Comparison of ENCODE assay signal across 20 cellular contexts in genomic region chr2:35891528-35891927, GRCh38.
DNase-seq lines count a peak whose midpoint lies in the region; ATAC-seq and TF ChIP-seq lines count a peak whose summit lies in the region.
"Had no signal": no experiment of that assay in that cellular context is flagged by ENCODE, and none has a peak within 500 bp of the region (broad histone marks: within the 10 kb centered on the region; RNA-seq: fewer than 3 reads in every experiment).

No MANE protein-coding gene starts in this region.

- POLR2A ChIA-PET in activated naive CD8-positive, alpha-beta T cell treated with anti-CD3 and anti-CD28 coated beads, Interleukin-2, amount 10 ng/mL, durations not matched to agents 7 days and 5 days (lab: Charles Lee), result no interaction called here
- POLR2A ChIA-PET in activated CD8-positive, alpha-beta T cell treated with anti-CD3 and anti-CD28 coated beads for 36 hours (lab: Charles Lee), result no interaction called here

- H4K20me1 ChIP-seq in OCI-LY3 (ENCODE audit: insufficient read depth, low read length), result no peaks in the 10 kb centered on the region

- peaks cover 8% of the 10 kb centered on the region for H3K4me1 Mint-ChIP-seq in activated naive CD8-positive, alpha-beta T cell treated with anti-CD3 and anti-CD28 coated beads, Interleukin-2, amount 10 ng/mL, durations not matched to agents 7 days and 5 days
- peaks cover 9% of the 10 kb centered on the region for H3K4me1 Mint-ChIP-seq in activated naive CD8-positive, alpha-beta T cell treated with anti-CD3 and anti-CD28 coated beads for 36 hours
- peaks cover 9% of the 10 kb centered on the region for H3K4me1 Mint-ChIP-seq in stimulated activated effector memory CD8-positive, alpha-beta T cell treated with anti-CD3 and anti-CD28 coated beads, Interleukin-12 subunit alpha, Interleukin-12 subunit beta, amount 100 ng/mL, for 72 hours
- H3K4me1 Mint-ChIP-seq in activated CD8-positive, alpha-beta T cell treated with anti-CD3 and anti-CD28 coated beads for 36 hours (ENCODE audit: low read depth), result peaks cover 12% of the 10 kb centered on the region

- CTCF ChIA-PET in activated CD8-positive, alpha-beta T cell treated with anti-CD3 and anti-CD28 coated beads for 36 hours (lab: Charles Lee), result no interaction called here

- TF ChIP-seq CTCF in OCI-LY3 (IDR thresholded peaks at IDR 0.05; ENCODE audit: low read depth, low read length), result no peak
- TF ChIP-seq CTCF in activated CD8-positive, alpha-beta T cell treated with anti-CD3 and anti-CD28 coated beads for 36 hours (IDR thresholded peaks at IDR 0.05), result no peak
- no peak for TF ChIP-seq CTCF in uterus (IDR thresholded peaks at IDR 0.05)

- intact Hi-C loops in activated CD8-positive, alpha-beta T cell treated with anti-CD3 and anti-CD28 coated beads for 36 hours (cut with micrococcal nuclease), result no loop called here
- intact Hi-C loops in uterus (cut with DNase I; ENCODE audit: low total_unique reads), result no loop called here

- DNase-seq in activated naive CD8-positive, alpha-beta T cell treated with anti-CD3 and anti-CD28 coated beads, Interleukin-2, amount 10 ng/mL, durations not matched to agents 7 days and 5 days, result no peak
- DNase-seq in activated naive CD8-positive, alpha-beta T cell treated with anti-CD3 and anti-CD28 coated beads for 36 hours, result no peak
- DNase-seq in stimulated activated effector memory CD8-positive, alpha-beta T cell treated with anti-CD3 and anti-CD28 coated beads, Interleukin-12 subunit alpha, Interleukin-12 subunit beta, amount 100 ng/mL, for 72 hours (ENCODE audit: low spot score in 2 of 2), result no peak
- no peak for DNase-seq in activated CD8-positive, alpha-beta T cell treated with anti-CD3 and anti-CD28 coated beads for 36 hours
- DNase-seq in uterus, result no peak
- DNase-seq: AML-193; CD4-positive, alpha-beta T cell; DMS 273 treated with DMSO at 0.1 percent for 48 hours; GOT3; NCI-H1417; NCI-H1930; NCI-H2171; NCI-H446 treated with DMSO at 0.1 percent for 48 hours; NCI-H748 treated with DMSO at 0.1 percent for 48 hours; Peyer's patch; Right ventricle myocardium superior; SK-N-SH had no signal

- H3K27ac Mint-ChIP-seq in activated naive CD8-positive, alpha-beta T cell treated with anti-CD3 and anti-CD28 coated beads, Interleukin-2, amount 10 ng/mL, durations not matched to agents 7 days and 5 days, result no peak overlapping the region
- no peak overlapping the region for H3K27ac Mint-ChIP-seq in activated naive CD8-positive, alpha-beta T cell treated with anti-CD3 and anti-CD28 coated beads for 36 hours
- no peak overlapping the region for H3K27ac Mint-ChIP-seq in stimulated activated effector memory CD8-positive, alpha-beta T cell treated with anti-CD3 and anti-CD28 coated beads, Interleukin-12 subunit alpha, Interleukin-12 subunit beta, amount 100 ng/mL, for 72 hours
- no peak overlapping the region for H3K27ac Mint-ChIP-seq in activated CD8-positive, alpha-beta T cell treated with anti-CD3 and anti-CD28 coated beads for 36 hours
- H3K27ac Mint-ChIP-seq: CD4-positive, alpha-beta T cell had no signal

- ATAC-seq in activated naive CD8-positive, alpha-beta T cell treated with anti-CD3 and anti-CD28 coated beads, Interleukin-2, amount 10 ng/mL, durations not matched to agents 7 days and 5 days (ENCODE audit: low read depth), result no peak
- ATAC-seq in GM19351 (IDR thresholded peaks at IDR 0.05; ENCODE audit: unreplicated experiment), result peak; percentile 63
- ATAC-seq in stimulated activated effector memory CD8-positive, alpha-beta T cell treated with anti-CD3 and anti-CD28 coated beads, Interleukin-12 subunit alpha, Interleukin-12 subunit beta, amount 100 ng/mL, for 72 hours, result no peak
- ATAC-seq in activated CD8-positive, alpha-beta T cell treated with anti-CD3 and anti-CD28 coated beads for 36 hours, result no peak
- no peak for ATAC-seq in HG02798 (IDR thresholded peaks at IDR 0.05; ENCODE audit: poor library complexity, unreplicated experiment)

- H3K27me3 ChIP-seq in OCI-LY3 (ENCODE audit: low read depth, low read length) (no peaks in the 10 kb centered on the region), uterus (no peaks in the 10 kb centered on the region)
- H3K27me3 ChIP-seq: Peyer's patch had no signal

- H3K4me1 ChIP-seq in OCI-LY3 (ENCODE audit: low read length) (peaks cover 9% of the 10 kb centered on the region; the same call in 1 of the 2 replicates), uterus (no peaks in the 10 kb centered on the region)
- H3K4me1 ChIP-seq: Peyer's patch had no signal

- no peak overlapping the region for H3K27ac ChIP-seq in OCI-LY3 (ENCODE audit: low read length)
- H3K27ac ChIP-seq in uterus, result no peak overlapping the region
- H3K27ac ChIP-seq: Peyer's patch had no signal

- no peak overlapping the region for H2AFZ ChIP-seq in OCI-LY3 (ENCODE audit: low read depth, low read length)

- H3K9me3 ChIP-seq in OCI-LY3 (ENCODE audit: insufficient read depth, low read length) (no peaks in the 10 kb centered on the region), uterus (no peaks in the 10 kb centered on the region)
- H3K9me3 ChIP-seq: Peyer's patch, SK-N-SH had no signal

- H3K36me3 ChIP-seq in OCI-LY3 (replicated peaks; ENCODE audit: low read depth, low read length) (no peaks in the 10 kb centered on the region), uterus (no peaks in the 10 kb centered on the region)
- H3K36me3 ChIP-seq: Peyer's patch had no signal

- H3K4me2 ChIP-seq in OCI-LY3 (ENCODE audit: low read length), result peak overlapping the region; percentile 36

- peaks cover 4% of the 10 kb centered on the region for H3K27me3 Mint-ChIP-seq in activated naive CD8-positive, alpha-beta T cell treated with anti-CD3 and anti-CD28 coated beads, Interleukin-2, amount 10 ng/mL, durations not matched to agents 7 days and 5 days
- H3K27me3 Mint-ChIP-seq in activated naive CD8-positive, alpha-beta T cell treated with anti-CD3 and anti-CD28 coated beads for 36 hours, result no peaks in the 10 kb centered on the region
- no peaks in the 10 kb centered on the region for H3K27me3 Mint-ChIP-seq in activated CD8-positive, alpha-beta T cell treated with anti-CD3 and anti-CD28 coated beads for 36 hours
- H3K27me3 Mint-ChIP-seq: CD4-positive, alpha-beta T cell had no signal

- H3K9ac ChIP-seq in OCI-LY3 (ENCODE audit: low read length), result no peak overlapping the region
- H3K9ac ChIP-seq: SK-N-SH had no signal

- peak overlapping the region; percentile 4 for H3K4me3 Mint-ChIP-seq in activated naive CD8-positive, alpha-beta T cell treated with anti-CD3 and anti-CD28 coated beads, Interleukin-2, amount 10 ng/mL, durations not matched to agents 7 days and 5 days
- H3K4me3 Mint-ChIP-seq in activated naive CD8-positive, alpha-beta T cell treated with anti-CD3 and anti-CD28 coated beads for 36 hours, result no peak overlapping the region
- H3K4me3 Mint-ChIP-seq in stimulated activated effector memory CD8-positive, alpha-beta T cell treated with anti-CD3 and anti-CD28 coated beads, Interleukin-12 subunit alpha, Interleukin-12 subunit beta, amount 100 ng/mL, for 72 hours, result peak overlapping the region; percentile 50
- no peak overlapping the region for H3K4me3 Mint-ChIP-seq in activated CD8-positive, alpha-beta T cell treated with anti-CD3 and anti-CD28 coated beads for 36 hours

- no peaks in the 10 kb centered on the region for H3K79me2 ChIP-seq in OCI-LY3 (ENCODE audit: low read length)

- H3K36me3 Mint-ChIP-seq in activated naive CD8-positive, alpha-beta T cell treated with anti-CD3 and anti-CD28 coated beads, Interleukin-2, amount 10 ng/mL, durations not matched to agents 7 days and 5 days, result peaks cover 3% of the 10 kb centered on the region
- no peaks in the 10 kb centered on the region for H3K36me3 Mint-ChIP-seq in activated naive CD8-positive, alpha-beta T cell treated with anti-CD3 and anti-CD28 coated beads for 36 hours
- H3K36me3 Mint-ChIP-seq in stimulated activated effector memory CD8-positive, alpha-beta T cell treated with anti-CD3 and anti-CD28 coated beads, Interleukin-12 subunit alpha, Interleukin-12 subunit beta, amount 100 ng/mL, for 72 hours, result no peaks in the 10 kb centered on the region
- no peaks in the 10 kb centered on the region for H3K36me3 Mint-ChIP-seq in activated CD8-positive, alpha-beta T cell treated with anti-CD3 and anti-CD28 coated beads for 36 hours (ENCODE audit: low read depth)

- peaks cover 4% of the 10 kb centered on the region for H3K9me3 Mint-ChIP-seq in activated naive CD8-positive, alpha-beta T cell treated with anti-CD3 and anti-CD28 coated beads, Interleukin-2, amount 10 ng/mL, durations not matched to agents 7 days and 5 days
- no peaks in the 10 kb centered on the region for H3K9me3 Mint-ChIP-seq in activated naive CD8-positive, alpha-beta T cell treated with anti-CD3 and anti-CD28 coated beads for 36 hours
- no peaks in the 10 kb centered on the region for H3K9me3 Mint-ChIP-seq in stimulated activated effector memory CD8-positive, alpha-beta T cell treated with anti-CD3 and anti-CD28 coated beads, Interleukin-12 subunit alpha, Interleukin-12 subunit beta, amount 100 ng/mL, for 72 hours
- H3K9me3 Mint-ChIP-seq in activated CD8-positive, alpha-beta T cell treated with anti-CD3 and anti-CD28 coated beads for 36 hours, result no peaks in the 10 kb centered on the region
- H3K9me3 Mint-ChIP-seq: CD4-positive, alpha-beta T cell had no signal

- TF ChIP-seq POLR2A in uterus (IDR thresholded peaks at IDR 0.05), result no peak

- peak overlapping the region; percentile 40; the same call in 1 of the 2 replicates for H3K4me3 ChIP-seq in OCI-LY3 (ENCODE audit: low read length)
- H3K4me3 ChIP-seq in uterus, result no peak overlapping the region
- H3K4me3 ChIP-seq: Peyer's patch had no signal

Comparison
In these comparisons a context has a peak if more than half of its experiments do, and no peak if none do; other contexts are left out.
1. H3K4me3 Mint-ChIP-seq: peak in activated naive CD8-positive, alpha-beta T cell treated with anti-CD3 and anti-CD28 coated beads, Interleukin-2, amount 10 ng/mL, durations not matched to agents 7 days and 5 days (single experiment) and stimulated activated effector memory CD8-positive, alpha-beta T cell treated with anti-CD3 and anti-CD28 coated beads, Interleukin-12 subunit alpha, Interleukin-12 subunit beta, amount 100 ng/mL, for 72 hours (single experiment); none in activated naive CD8-positive, alpha-beta T cell treated with anti-CD3 and anti-CD28 coated beads for 36 hours (single experiment) and activated CD8-positive, alpha-beta T cell treated with anti-CD3 and anti-CD28 coated beads for 36 hours (single experiment).